1 cellular context compared by ENCODE assay signal in the genomic region with DNA sequence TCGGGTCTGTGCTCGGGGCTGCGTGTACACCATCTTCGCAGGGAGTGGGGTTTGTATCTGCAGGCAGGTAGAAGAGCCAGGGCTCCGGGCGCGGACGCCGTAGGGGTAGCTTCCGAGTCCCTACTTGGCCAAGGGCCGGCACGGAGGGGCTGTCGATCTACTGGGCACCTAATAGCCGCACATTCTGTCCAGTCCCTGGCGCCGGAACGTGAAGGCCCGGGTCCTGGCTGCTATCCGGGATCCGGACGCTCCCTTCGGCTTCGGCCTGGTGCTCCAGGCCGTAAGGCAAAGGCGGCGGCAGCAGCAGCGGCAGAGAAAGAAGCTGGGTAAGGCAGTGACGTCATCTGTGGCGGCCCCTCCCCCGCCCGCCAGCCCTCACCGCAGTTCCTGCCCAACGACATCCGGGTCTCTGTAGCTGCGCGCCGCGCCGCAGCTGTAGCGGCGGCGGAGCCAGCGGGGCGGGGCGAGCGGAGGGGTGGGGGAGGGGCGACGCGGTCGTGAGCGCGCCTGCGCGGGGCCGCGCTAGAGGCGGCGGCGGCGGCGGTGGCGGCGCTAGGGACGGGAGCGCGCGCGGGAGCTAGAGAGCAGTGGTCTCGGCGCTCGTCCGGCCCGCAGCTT.
TF ChIP-seq lines count a peak whose summit lies in the region.

PPM1A (plus strand) TSS at position 525 of the 618 bp plus-strand sequence. CDS start 33,483 bp downstream, outside the sequence.

TF ChIP-seq in HCT116, 20 proteins besides CTCF, POLR2A, EP300 and RAD21 (continued from another document):
- 0 out of 2 replicates have a peak, but pooled peaks have one; percentile 27 for TF ChIP-seq ATF3 (IDR thresholded peaks at IDR 0.05)
- TF ChIP-seq TCF7L2 (IDR thresholded peaks at IDR 0.05; ENCODE audit: borderline replicate concordance, extremely low read depth, insufficient read depth, insufficient read length): peak; percentile 36
- peak; percentile 74 for TF ChIP-seq ZFX (IDR thresholded peaks at IDR 0.05)
- TF ChIP-seq JUND (IDR thresholded peaks at IDR 0.05): peak; percentile 71
- TF ChIP-seq, protein P1, sequence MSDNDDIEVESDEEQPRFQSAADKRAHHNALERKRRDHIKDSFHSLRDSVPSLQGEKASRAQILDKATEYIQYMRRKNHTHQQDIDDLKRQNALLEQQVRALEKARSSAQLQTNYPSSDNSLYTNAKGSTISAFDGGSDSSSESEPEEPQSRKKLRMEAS (IDR thresholded peaks at IDR 0.05): no peak; the same call in 1 of the 2 replicates
- no peak for TF ChIP-seq EZH2 (IDR thresholded peaks at IDR 0.05)
- TF ChIP-seq SIN3A (IDR thresholded peaks at IDR 0.05; ENCODE audit: low read depth): no peak
- no peak for TF ChIP-seq REST (IDR thresholded peaks at IDR 0.05; ENCODE audit: low read depth)
- no peak for TF ChIP-seq ZNF274 (IDR thresholded peaks at IDR 0.05; ENCODE audit: low read depth, low read length)
- TF ChIP-seq ELF1 (IDR thresholded peaks at IDR 0.05; ENCODE audit: borderline replicate concordance, low read depth): peak; percentile 23; the same call in 1 of the 2 replicates
- TF ChIP-seq POLR2AphosphoS5 (IDR thresholded peaks at IDR 0.05; ENCODE audit: low read depth, low read length): peak; percentile 93
- no peak for TF ChIP-seq SRF (IDR thresholded peaks at IDR 0.05; ENCODE audit: low read depth)
